Comparison of ENCODE assay signal across 9 cellular contexts in genomic region chr3:101065962-101066361, GRCh38.
DNase-seq lines count a peak whose midpoint lies in the region; ATAC-seq and TF ChIP-seq lines count a peak whose summit lies in the region.
"Had no signal": no experiment of that assay in that cellular context is flagged by ENCODE, and none has a peak within 500 bp of the region (broad histone marks: within the 10 kb centered on the region; RNA-seq: fewer than 3 reads in every experiment).

No MANE protein-coding gene starts in this region.

- TF ChIP-seq CTCF in HFFc6 (IDR thresholded peaks at IDR 0.05) (no peak), astrocyte of the spinal cord (IDR thresholded peaks at IDR 0.05; ENCODE audit: low read depth, low read length) (no peak), thyroid gland (IDR thresholded peaks at IDR 0.05) (no peak), lower leg skin (IDR thresholded peaks at IDR 0.05) (no peak)

- H3K4me3 Mint-ChIP-seq in HFFc6, result peak overlapping the region; percentile 74
- H3K4me3 Mint-ChIP-seq: activated naive CD8-positive, alpha-beta T cell treated with anti-CD3 and anti-CD28 coated beads, Interleukin-2, amount 10 ng/mL, durations not matched to agents 7 days and 5 days had no signal

- H3K9me3 Mint-ChIP-seq in HFFc6, result no peaks in the 10 kb centered on the region
- H3K9me3 Mint-ChIP-seq: activated naive CD8-positive, alpha-beta T cell treated with anti-CD3 and anti-CD28 coated beads, Interleukin-2, amount 10 ng/mL, durations not matched to agents 7 days and 5 days had no signal

- 0 out of 2 replicates have a peak, but pooled peaks cover 4% of the 10 kb centered on the region for H3K36me3 Mint-ChIP-seq in HFFc6 (ENCODE audit: low read depth)
- H3K36me3 Mint-ChIP-seq: activated naive CD8-positive, alpha-beta T cell treated with anti-CD3 and anti-CD28 coated beads, Interleukin-2, amount 10 ng/mL, durations not matched to agents 7 days and 5 days had no signal

- H3K27me3 Mint-ChIP-seq in HFFc6 (ENCODE audit: insufficient read depth), result no peaks in the 10 kb centered on the region; the same call in 1 of the 2 replicates

- in situ Hi-C loops in astrocyte of the spinal cord (cut with HindIII; ENCODE audit: low sequenced_read_pairs), result no loop called here

- peak overlapping the region; percentile 52 to 62 (median 56) for H3K27ac ChIP-seq in thyroid gland

- 33 to 39% methylated on average over 3 of the region's 3 CpGs for WGBS in thyroid gland, 2 donors
- WGBS in lower leg skin, 2 donors, result 46 to 52% methylated on average over 3 of the region's 3 CpGs

- peaks cover 0 to 18% of the 10 kb centered on the region in 2 donors for H3K4me1 ChIP-seq in thyroid gland

- TF ChIP-seq POLR2A in thyroid gland (IDR thresholded peaks at IDR 0.05), result no peak
- TF ChIP-seq POLR2A in lower leg skin (IDR thresholded peaks at IDR 0.05), result no peak

- no peaks in the 10 kb centered on the region for H3K36me3 ChIP-seq in thyroid gland

- intact Hi-C loops in left ventricle myocardium superior (cut with micrococcal nuclease), result no loop called here
- intact Hi-C loops in thyroid gland (cut with DNase I), result no loop called here
- intact Hi-C loops in lower leg skin (cut with DNase I; ENCODE audit: low total_unique reads), result no loop called here
- intact Hi-C loops in posterior cingulate gyrus (cut with DNase I), result no loop called here

- DNase-seq in HFFc6 (peak; percentile 91), astrocyte of the spinal cord (ENCODE audit: low read depth, low spot score) (peak; percentile 90), left ventricle myocardium superior (no peak), thyroid gland (no peak), lower leg skin (ENCODE audit: low spot score in 2 of 2) (no peak), posterior cingulate gyrus (no peak)
- DNase-seq: activated naive CD8-positive, alpha-beta T cell treated with anti-CD3 and anti-CD28 coated beads, Interleukin-2, amount 10 ng/mL, durations not matched to agents 7 days and 5 days had no signal

- H3K27me3 ChIP-seq in thyroid gland, result no peaks in the 10 kb centered on the region

- H3K4me3 ChIP-seq in astrocyte of the spinal cord (ENCODE audit: low read depth, low read length) (no peak overlapping the region), thyroid gland (replicated peaks in 1 of 3) (no peak overlapping the region), lower leg skin (ENCODE audit: low read depth, poor library complexity, severe bottlenecking) (no peak overlapping the region)

- H3K4me1 Mint-ChIP-seq in HFFc6 (ENCODE audit: low read depth), result peaks cover 69% of the 10 kb centered on the region
- H3K4me1 Mint-ChIP-seq: activated naive CD8-positive, alpha-beta T cell treated with anti-CD3 and anti-CD28 coated beads, Interleukin-2, amount 10 ng/mL, durations not matched to agents 7 days and 5 days had no signal

- H3K27ac Mint-ChIP-seq in HFFc6, result peak overlapping the region; percentile 97
- H3K27ac Mint-ChIP-seq: activated naive CD8-positive, alpha-beta T cell treated with anti-CD3 and anti-CD28 coated beads, Interleukin-2, amount 10 ng/mL, durations not matched to agents 7 days and 5 days had no signal

- ATAC-seq in left ventricle myocardium superior, result peak; percentile 79
- no peak for ATAC-seq in HG03378 (IDR thresholded peaks at IDR 0.05; ENCODE audit: unreplicated experiment)
- no peak for ATAC-seq in HG03565 (IDR thresholded peaks at IDR 0.05; ENCODE audit: unreplicated experiment)

- H3K9me3 ChIP-seq in thyroid gland, result no peaks in the 10 kb centered on the region

Comparison
In these comparisons a context has a peak if more than half of its experiments do, and no peak if none do; other contexts are left out.
1. DNase-seq: peak in HFFc6 (single experiment) and astrocyte of the spinal cord (single experiment); none in left ventricle myocardium superior (single experiment), thyroid gland (0 of 2), lower leg skin (0 of 2) and posterior cingulate gyrus (0 of 10).